Comparison of ENCODE assay signal across 1 cellular context in the genomic region with DNA sequence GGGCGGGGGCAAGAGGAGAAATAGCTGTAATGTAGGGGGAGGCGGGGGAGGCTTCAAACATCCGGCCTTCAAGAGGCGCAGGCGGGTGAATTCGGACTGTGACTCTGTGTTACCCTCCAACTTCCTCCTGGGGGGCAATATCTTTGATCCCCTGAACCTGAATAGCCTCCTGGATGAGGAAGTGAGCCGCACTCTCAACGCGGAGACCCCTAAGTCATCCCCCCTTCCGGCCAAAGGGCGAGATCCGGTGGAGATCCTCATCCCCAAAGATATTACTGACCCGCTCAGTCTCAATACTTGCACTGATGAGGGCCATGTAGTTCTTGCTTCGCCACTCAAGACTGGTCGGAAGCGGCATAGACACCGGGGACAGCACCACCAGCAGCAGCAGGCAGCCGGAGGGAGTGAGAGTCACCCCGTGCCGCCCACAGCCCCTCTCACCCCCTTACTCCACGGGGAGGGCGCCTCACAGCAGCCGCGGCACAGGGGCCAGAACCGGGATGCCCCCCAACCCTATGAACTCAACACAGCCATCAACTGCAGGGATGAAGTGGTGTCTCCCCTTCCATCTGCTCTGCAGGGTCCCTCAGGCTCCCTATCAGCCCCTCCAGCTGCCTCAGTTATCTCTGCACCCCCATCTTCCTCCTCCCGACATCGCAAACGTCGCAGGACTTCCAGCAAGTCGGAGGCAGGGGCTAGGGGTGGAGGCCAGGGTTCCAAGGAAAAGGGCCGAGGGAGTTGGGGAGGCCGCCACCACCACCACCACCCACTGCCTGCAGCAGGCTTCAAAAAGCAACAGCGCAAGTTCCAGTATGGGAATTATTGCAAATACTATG.
TF ChIP-seq lines count a peak whose summit lies in the region.

No MANE protein-coding gene starts in this region.

TF ChIP-seq in K562, 482 proteins besides CTCF, POLR2A, EP300 and RAD21 (continued from another document and continues in another):
- TF ChIP-seq, protein P1, sequence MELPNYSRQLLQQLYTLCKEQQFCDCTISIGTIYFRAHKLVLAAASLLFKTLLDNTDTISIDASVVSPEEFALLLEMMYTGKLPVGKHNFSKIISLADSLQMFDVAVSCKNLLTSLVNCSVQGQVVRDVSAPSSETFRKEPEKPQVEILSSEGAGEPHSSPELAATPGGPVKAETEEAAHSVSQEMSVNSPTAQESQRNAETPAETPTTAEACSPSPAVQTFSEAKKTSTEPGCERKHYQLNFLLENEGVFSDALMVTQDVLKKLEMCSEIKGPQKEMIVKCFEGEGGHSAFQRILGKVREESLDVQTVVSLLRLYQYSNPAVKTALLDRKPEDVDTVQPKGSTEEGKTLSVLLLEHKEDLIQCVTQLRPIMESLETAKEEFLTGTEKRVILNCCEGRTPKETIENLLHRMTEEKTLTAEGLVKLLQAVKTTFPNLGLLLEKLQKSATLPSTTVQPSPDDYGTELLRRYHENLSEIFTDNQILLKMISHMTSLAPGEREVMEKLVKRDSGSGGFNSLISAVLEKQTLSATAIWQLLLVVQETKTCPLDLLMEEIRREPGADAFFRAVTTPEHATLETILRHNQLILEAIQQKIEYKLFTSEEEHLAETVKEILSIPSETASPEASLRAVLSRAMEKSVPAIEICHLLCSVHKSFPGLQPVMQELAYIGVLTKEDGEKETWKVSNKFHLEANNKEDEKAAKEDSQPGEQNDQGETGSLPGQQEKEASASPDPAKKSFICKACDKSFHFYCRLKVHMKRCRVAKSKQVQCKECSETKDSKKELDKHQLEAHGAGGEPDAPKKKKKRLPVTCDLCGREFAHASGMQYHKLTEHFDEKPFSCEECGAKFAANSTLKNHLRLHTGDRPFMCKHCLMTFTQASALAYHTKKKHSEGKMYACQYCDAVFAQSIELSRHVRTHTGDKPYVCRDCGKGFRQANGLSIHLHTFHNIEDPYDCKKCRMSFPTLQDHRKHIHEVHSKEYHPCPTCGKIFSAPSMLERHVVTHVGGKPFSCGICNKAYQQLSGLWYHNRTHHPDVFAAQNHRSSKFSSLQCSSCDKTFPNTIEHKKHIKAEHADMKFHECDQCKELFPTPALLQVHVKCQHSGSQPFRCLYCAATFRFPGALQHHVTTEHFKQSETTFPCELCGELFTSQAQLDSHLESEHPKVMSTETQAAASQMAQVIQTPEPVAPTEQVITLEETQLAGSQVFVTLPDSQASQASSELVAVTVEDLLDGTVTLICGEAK (IDR thresholded peaks at IDR 0.05), result peak; percentile 21; the same call in 1 of the 2 replicates
- TF ChIP-seq, protein P1 (CRISPR knock-in tag; IDR thresholded peaks at IDR 0.05), result no peak
- TF ChIP-seq FOXM1 (IDR thresholded peaks at IDR 0.05; ENCODE audit: low read depth), result 0 out of 2 replicates have a peak, but pooled peaks have one; percentile 14
- TF ChIP-seq FOXM1 (CRISPR knock-in tag; IDR thresholded peaks at IDR 0.05; ENCODE audit: low read depth), result no peak
- no peak for TF ChIP-seq THRAP3 (IDR thresholded peaks at IDR 0.05; ENCODE audit: borderline replicate concordance)
- no peak for TF ChIP-seq HIVEP1 (CRISPR knock-in tag; IDR thresholded peaks at IDR 0.05)
- TF ChIP-seq, protein P2, sequence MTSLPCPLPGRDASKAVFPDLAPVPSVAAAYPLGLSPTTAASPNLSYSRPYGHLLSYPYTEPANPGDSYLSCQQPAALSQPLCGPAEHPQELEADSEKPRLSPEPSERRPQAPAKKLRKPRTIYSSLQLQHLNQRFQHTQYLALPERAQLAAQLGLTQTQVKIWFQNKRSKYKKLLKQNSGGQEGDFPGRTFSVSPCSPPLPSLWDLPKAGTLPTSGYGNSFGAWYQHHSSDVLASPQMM (CRISPR knock-in tag; IDR thresholded peaks at IDR 0.05), result no peak
- TF ChIP-seq, protein P3, sequence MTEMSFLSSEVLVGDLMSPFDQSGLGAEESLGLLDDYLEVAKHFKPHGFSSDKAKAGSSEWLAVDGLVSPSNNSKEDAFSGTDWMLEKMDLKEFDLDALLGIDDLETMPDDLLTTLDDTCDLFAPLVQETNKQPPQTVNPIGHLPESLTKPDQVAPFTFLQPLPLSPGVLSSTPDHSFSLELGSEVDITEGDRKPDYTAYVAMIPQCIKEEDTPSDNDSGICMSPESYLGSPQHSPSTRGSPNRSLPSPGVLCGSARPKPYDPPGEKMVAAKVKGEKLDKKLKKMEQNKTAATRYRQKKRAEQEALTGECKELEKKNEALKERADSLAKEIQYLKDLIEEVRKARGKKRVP (CRISPR knock-in tag; IDR thresholded peaks at IDR 0.05), result no peak
- 0 out of 2 replicates have a peak, but pooled peaks have one; percentile 33 for TF ChIP-seq LEF1 (IDR thresholded peaks at IDR 0.05)
- TF ChIP-seq ZNF76 (CRISPR knock-in tag; IDR thresholded peaks at IDR 0.05; ENCODE audit: borderline replicate concordance), result 0 out of 2 replicates have a peak, but pooled peaks have one; percentile 38
- TF ChIP-seq, protein P4, sequence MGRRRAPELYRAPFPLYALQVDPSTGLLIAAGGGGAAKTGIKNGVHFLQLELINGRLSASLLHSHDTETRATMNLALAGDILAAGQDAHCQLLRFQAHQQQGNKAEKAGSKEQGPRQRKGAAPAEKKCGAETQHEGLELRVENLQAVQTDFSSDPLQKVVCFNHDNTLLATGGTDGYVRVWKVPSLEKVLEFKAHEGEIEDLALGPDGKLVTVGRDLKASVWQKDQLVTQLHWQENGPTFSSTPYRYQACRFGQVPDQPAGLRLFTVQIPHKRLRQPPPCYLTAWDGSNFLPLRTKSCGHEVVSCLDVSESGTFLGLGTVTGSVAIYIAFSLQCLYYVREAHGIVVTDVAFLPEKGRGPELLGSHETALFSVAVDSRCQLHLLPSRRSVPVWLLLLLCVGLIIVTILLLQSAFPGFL (CRISPR knock-in tag; IDR thresholded peaks at IDR 0.05), result no peak
- no peak for TF ChIP-seq NELFE (IDR thresholded peaks at IDR 0.05; ENCODE audit: insufficient read depth, insufficient read length)
- 0 out of 4 replicates have a peak, but pooled peaks of 1 of the 2 experiments have one; percentile 25 for TF ChIP-seq KDM1A (IDR thresholded peaks at IDR 0.05)
- no peak for TF ChIP-seq ZNF79 (CRISPR knock-in tag; IDR thresholded peaks at IDR 0.05; ENCODE audit: low read depth)
- no peak; the same call in 1 of the 2 replicates for TF ChIP-seq SMAD4 (CRISPR knock-in tag; conservative IDR thresholded peaks at IDR 0.05)
- 0 out of 2 replicates have a peak, but pooled peaks have one; percentile 28 for TF ChIP-seq SMARCE1 (IDR thresholded peaks at IDR 0.05)
- no peak for TF ChIP-seq SMC3 (conservative IDR thresholded peaks at IDR 0.05; ENCODE audit: insufficient read depth, low read depth, low read length)
- TF ChIP-seq RFX5 (IDR thresholded peaks at IDR 0.05; ENCODE audit: low read depth, low read length), result no peak
- TF ChIP-seq ZNF717 (CRISPR knock-in tag; IDR thresholded peaks at IDR 0.05), result no peak
- TF ChIP-seq, protein P5, sequence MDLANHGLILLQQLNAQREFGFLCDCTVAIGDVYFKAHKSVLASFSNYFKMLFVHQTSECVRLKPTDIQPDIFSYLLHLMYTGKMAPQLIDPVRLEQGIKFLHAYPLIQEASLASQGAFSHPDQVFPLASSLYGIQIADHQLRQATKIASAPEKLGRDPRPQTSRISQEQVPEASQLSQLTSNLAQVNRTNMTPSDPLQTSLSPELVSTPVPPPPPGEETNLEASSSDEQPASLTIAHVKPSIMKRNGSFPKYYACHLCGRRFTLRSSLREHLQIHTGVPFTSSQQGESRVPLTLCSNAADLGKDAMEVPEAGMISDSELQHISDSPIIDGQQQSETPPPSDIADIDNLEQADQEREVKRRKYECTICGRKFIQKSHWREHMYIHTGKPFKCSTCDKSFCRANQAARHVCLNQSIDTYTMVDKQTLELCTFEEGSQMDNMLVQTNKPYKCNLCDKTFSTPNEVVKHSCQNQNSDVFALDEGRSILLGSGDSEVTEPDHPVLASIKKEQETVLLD (IDR thresholded peaks at IDR 0.05), result no peak
- TF ChIP-seq ZBTB7A (IDR thresholded peaks at IDR 0.05; ENCODE audit: borderline replicate concordance, control insufficient read depth, low read depth, low read length), result peak; percentile 32
- TF ChIP-seq, protein P6, sequence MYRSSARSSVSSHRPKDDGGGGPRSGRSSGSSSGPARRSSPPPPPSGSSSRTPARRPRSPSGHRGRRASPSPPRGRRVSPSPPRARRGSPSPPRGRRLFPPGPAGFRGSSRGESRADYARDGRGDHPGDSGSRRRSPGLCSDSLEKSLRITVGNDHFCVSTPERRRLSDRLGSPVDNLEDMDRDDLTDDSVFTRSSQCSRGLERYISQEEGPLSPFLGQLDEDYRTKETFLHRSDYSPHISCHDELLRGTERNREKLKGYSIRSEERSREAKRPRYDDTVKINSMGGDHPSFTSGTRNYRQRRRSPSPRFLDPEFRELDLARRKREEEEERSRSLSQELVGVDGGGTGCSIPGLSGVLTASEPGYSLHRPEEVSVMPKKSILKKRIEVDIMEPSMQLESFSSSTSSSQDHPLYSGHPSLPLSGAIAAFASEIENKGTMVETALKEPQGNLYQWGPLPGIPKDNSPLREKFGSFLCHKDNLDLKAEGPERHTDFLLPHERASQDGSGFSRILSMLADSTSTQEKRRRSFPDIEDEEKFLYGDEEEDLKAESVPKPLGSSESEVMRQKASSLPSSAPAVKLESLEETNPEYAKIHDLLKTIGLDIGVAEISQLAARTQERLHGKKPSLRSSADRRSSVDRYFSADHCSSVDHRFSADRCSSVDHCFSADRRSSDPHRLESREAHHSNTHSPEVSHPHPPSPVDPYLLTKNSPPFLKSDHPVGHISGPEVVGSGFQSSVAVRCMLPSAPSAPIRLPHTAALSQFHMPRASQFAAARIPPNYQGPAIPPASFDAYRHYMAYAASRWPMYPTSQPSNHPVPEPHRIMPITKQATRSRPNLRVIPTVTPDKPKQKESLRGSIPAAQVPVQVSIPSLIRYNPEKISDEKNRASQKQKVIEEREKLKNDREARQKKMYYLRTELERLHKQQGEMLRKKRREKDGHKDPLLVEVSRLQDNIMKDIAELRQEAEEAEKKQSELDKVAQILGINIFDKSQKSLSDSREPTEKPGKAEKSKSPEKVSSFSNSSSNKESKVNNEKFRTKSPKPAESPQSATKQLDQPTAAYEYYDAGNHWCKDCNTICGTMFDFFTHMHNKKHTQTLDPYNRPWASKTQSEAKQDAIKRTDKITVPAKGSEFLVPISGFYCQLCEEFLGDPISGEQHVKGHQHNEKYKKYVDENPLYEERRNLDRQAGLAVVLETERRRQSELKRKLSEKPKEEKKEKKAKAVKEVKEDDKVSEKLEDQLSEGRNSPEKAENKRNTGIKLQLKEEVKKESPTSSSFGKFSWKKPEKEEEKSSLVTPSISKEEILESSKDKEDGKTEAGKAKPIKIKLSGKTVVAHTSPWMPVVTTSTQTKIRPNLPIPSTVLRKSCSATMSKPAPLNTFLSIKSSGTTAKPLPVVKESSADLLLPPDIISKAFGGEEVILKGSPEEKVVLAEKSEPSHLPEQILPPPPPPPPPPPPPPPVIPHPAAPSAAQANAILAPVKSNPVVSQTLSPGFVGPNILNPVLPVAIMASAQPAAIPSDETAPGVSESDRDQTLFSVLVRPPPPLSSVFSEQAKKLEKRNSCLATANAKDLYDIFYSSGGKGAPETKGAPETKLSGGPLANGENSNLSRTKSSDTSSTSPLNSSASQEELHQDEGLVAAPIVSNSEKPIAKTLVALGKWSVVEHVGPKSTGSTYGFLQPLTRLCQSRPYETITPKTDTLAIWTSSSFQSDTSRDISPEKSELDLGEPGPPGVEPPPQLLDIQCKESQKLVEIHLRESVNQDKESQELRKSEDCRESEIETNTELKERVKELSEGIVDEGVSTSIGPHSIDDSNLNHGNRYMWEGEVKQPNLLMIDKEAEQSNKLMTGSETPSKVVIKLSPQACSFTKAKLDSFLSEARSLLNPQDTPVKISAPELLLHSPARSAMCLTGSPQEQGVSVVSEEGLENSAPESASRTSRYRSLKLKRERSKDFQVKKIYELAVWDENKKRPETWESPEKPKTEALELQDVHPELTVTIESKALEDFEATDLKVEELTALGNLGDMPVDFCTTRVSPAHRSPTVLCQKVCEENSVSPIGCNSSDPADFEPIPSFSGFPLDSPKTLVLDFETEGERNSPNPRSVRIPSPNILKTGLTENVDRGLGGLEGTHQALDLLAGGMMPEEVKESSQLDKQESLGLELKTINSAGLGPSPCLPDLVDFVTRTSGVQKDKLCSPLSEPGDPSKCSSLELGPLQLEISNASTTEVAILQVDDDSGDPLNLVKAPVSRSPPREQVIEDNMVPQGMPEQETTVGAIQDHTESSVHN (IDR thresholded peaks at IDR 0.05; ENCODE audit: borderline replicate concordance in 1 of 2, low read depth in 1 of 2), result no peak
- TF ChIP-seq BCOR (IDR thresholded peaks at IDR 0.05), result no peak
- no peak for TF ChIP-seq ZBTB1 (CRISPR knock-in tag; IDR thresholded peaks at IDR 0.05; ENCODE audit: borderline replicate concordance, low read depth)
- no peak for TF ChIP-seq NFATC3 (IDR thresholded peaks at IDR 0.05)
